Comparison of ENCODE assay signal across 9 cellular contexts in genomic region chr10:132961-133898, GRCh38. TPM values are rescaled to one million over a fixed set of nuclear protein-coding genes. Genes with fewer than 3 reads are reported as not detected.
A peak's percentile ranks its signal among the peaks of the same experiment; 100 is the strongest.
DNase-seq lines count a peak whose midpoint lies in the region; ATAC-seq and TF ChIP-seq lines count a peak whose summit lies in the region.
"Had no signal": no experiment of that assay in that cellular context is flagged by ENCODE, and none has a peak within 500 bp of the region (broad histone marks: within the 10 kb centered on the region; RNA-seq: fewer than 3 reads in every experiment).

No MANE protein-coding gene starts in this region.

- peaks cover 0 to 1% of the 10 kb centered on the region in 2 donors for H3K36me3 Mint-ChIP-seq in activated T-cell treated with anti-CD3 and anti-CD28 coated beads, Interleukin-2, amount 50 U/mL, for 72 hours (ENCODE audit: insufficient read depth in 2 of 2)
- no peaks in the 10 kb centered on the region for H3K36me3 Mint-ChIP-seq in T-cell

- no peak for DNase-seq in activated T-cell treated with anti-CD3 and anti-CD28 coated beads, Interleukin-2, amount 50 U/mL, for 72 hours
- no peak for DNase-seq in activated T-cell treated with anti-CD3 and anti-CD28 coated beads, Interleukin-2, amount 50 U/mL, for 48 hours
- DNase-seq in T-cell (no peak), foreskin fibroblast (peak; percentile 54 to 80), NCI-H187 (lab: John Stamatoyannopoulos, UW) (no peak), NOMO-1 (lab: John Stamatoyannopoulos, UW; ENCODE audit: unreplicated experiment in 2 of 2) (no peak), NOMO-1 treated with DMSO at 0.1 percent for 48 hours (lab: John Stamatoyannopoulos, UW; ENCODE audit: unreplicated experiment) (no peak)
- no peak for DNase-seq in stimulated activated naive CD8-positive, alpha-beta T cell treated with anti-CD3 and anti-CD28 coated beads, Interleukin-15, amount 100 ng/mL, for 72 hours
- DNase-seq: NK-92 treated with Interleukin-12 subunit alpha and Interleukin-12 subunit beta, amount 100 ng/mL, for 24 hours had no signal

- peaks cover 46% of the 10 kb centered on the region for H3K4me1 Mint-ChIP-seq in activated T-cell treated with anti-CD3 and anti-CD28 coated beads, Interleukin-2, amount 50 U/mL, for 72 hours (ENCODE audit: low read depth)
- peaks cover 27 to 42% (median 38%) of the 10 kb centered on the region in 3 donors for H3K4me1 Mint-ChIP-seq in T-cell
- H3K4me1 Mint-ChIP-seq in stimulated activated naive CD8-positive, alpha-beta T cell treated with anti-CD3 and anti-CD28 coated beads, Interleukin-15, amount 100 ng/mL, for 72 hours: peaks cover 61% of the 10 kb centered on the region

- H3K27ac Mint-ChIP-seq in activated T-cell treated with anti-CD3 and anti-CD28 coated beads, Interleukin-2, amount 50 U/mL, for 72 hours: peak overlapping the region; percentile 91
- H3K27ac Mint-ChIP-seq in T-cell: peak overlapping the region; percentile 76 to 82
- peak overlapping the region in 1 of 2 donors; percentile 98 for H3K27ac Mint-ChIP-seq in stimulated activated naive CD8-positive, alpha-beta T cell treated with anti-CD3 and anti-CD28 coated beads, Interleukin-15, amount 100 ng/mL, for 72 hours

- TF ChIP-seq CTCF in foreskin fibroblast (IDR thresholded peaks at IDR 0.05; ENCODE audit: low read depth, low read length): no peak

- CTCF ChIA-PET in T-cell (lab: Charles Lee): no interaction called here

- peak overlapping the region; percentile 81 to 93 for H3K4me3 Mint-ChIP-seq in activated T-cell treated with anti-CD3 and anti-CD28 coated beads, Interleukin-2, amount 50 U/mL, for 72 hours
- H3K4me3 Mint-ChIP-seq in T-cell: peak overlapping the region; percentile 78 to 85 (median 81)
- H3K4me3 Mint-ChIP-seq in stimulated activated naive CD8-positive, alpha-beta T cell treated with anti-CD3 and anti-CD28 coated beads, Interleukin-15, amount 100 ng/mL, for 72 hours: peak overlapping the region; percentile 82 to 86

- peak overlapping the region; percentile 61 to 83 for H3K4me3 ChIP-seq in foreskin fibroblast (ENCODE audit: low read depth in 1 of 2, low read length in 2 of 2)

- POLR2A ChIA-PET in T-cell (lab: Charles Lee): no interaction called here

- H3K27me3 Mint-ChIP-seq in activated T-cell treated with anti-CD3 and anti-CD28 coated beads, Interleukin-2, amount 50 U/mL, for 72 hours (ENCODE audit: low read depth): no peaks in the 10 kb centered on the region
- H3K27me3 Mint-ChIP-seq in T-cell: no peaks in the 10 kb centered on the region
- no peaks in the 10 kb centered on the region for H3K27me3 Mint-ChIP-seq in stimulated activated naive CD8-positive, alpha-beta T cell treated with anti-CD3 and anti-CD28 coated beads, Interleukin-15, amount 100 ng/mL, for 72 hours

- ATAC-seq in activated T-cell treated with anti-CD3 and anti-CD28 coated beads, Interleukin-2, amount 50 U/mL, for 72 hours (replicated peaks in 1 of 2): no peak
- no peak for ATAC-seq in T-cell (replicated peaks in 1 of 4)
- ATAC-seq in stimulated activated naive CD8-positive, alpha-beta T cell treated with anti-CD3 and anti-CD28 coated beads, Interleukin-15, amount 100 ng/mL, for 72 hours: no peak

- H3K9me3 Mint-ChIP-seq in activated T-cell treated with anti-CD3 and anti-CD28 coated beads, Interleukin-2, amount 50 U/mL, for 72 hours: no peaks in the 10 kb centered on the region
- no peaks in the 10 kb centered on the region for H3K9me3 Mint-ChIP-seq in T-cell
- H3K9me3 Mint-ChIP-seq in stimulated activated naive CD8-positive, alpha-beta T cell treated with anti-CD3 and anti-CD28 coated beads, Interleukin-15, amount 100 ng/mL, for 72 hours: no peaks in the 10 kb centered on the region

RNA-seq across cellular contexts. Expression of gene ZMYND11, which starts 2.0 kb away (rescaled TPM):
- total RNA-seq in activated T-cell treated with anti-CD3 and anti-CD28 coated beads, Interleukin-2, amount 50 U/mL, for 72 hours: 10 to 100 TPM; 24.6 to 30.1 TPM
- 10 to 100 TPM; 44.5 to 56.0 (median 50.9) TPM for total RNA-seq in T-cell

Comparison
In these comparisons a context has a peak if more than half of its experiments do, and no peak if none do; other contexts are left out.
1. DNase-seq: peak in foreskin fibroblast (2 of 2); none in activated T-cell treated with anti-CD3 and anti-CD28 coated beads, Interleukin-2, amount 50 U/mL, for 72 hours (0 of 2), activated T-cell treated with anti-CD3 and anti-CD28 coated beads, Interleukin-2, amount 50 U/mL, for 48 hours (0 of 2), T-cell (0 of 34), stimulated activated naive CD8-positive, alpha-beta T cell treated with anti-CD3 and anti-CD28 coated beads, Interleukin-15, amount 100 ng/mL, for 72 hours (0 of 2), NCI-H187 (0 of 2), NOMO-1 (0 of 2) and NOMO-1 treated with DMSO at 0.1 percent for 48 hours (single experiment).
2. Peak in every context shown above with its lines, with median percentiles within 50 percentile points of each other: H3K4me3 Mint-ChIP-seq.